18 cellular contexts compared by ENCODE assay signal in genomic region chr2:83584674-83585073, GRCh38.
DNase-seq lines count a peak whose midpoint lies in the region; ATAC-seq and TF ChIP-seq lines count a peak whose summit lies in the region.
"Had no signal": no experiment of that assay in that cellular context is flagged by ENCODE, and none has a peak within 500 bp of the region (broad histone marks: within the 10 kb centered on the region; RNA-seq: fewer than 3 reads in every experiment).

No MANE protein-coding gene starts in this region.

- H3K9me2 ChIP-seq in GM23338 (ENCODE audit: insufficient read depth) (no peaks in the 10 kb centered on the region; the same call in 1 of the 2 replicates), SK-N-SH (no peaks in the 10 kb centered on the region)

- peak overlapping the region; percentile 28; the same call in 1 of the 3 replicates for H3K4me3 Mint-ChIP-seq in GM23338
- H3K4me3 Mint-ChIP-seq: CD4-positive, CD25-positive, alpha-beta regulatory T cell; T-helper 1 cell treated with Interleukin-12 subunit alpha and Interleukin-12 subunit beta and Interleukin-4 antibody, amounts not matched to agents 30 μg/mL and 1 μg/mL, for 36 hours had no signal

- peaks cover 25% of the 10 kb centered on the region for H3K4me1 ChIP-seq in GM23338 (ENCODE audit: insufficient read depth)
- H3K4me1 ChIP-seq in SK-N-SH (ENCODE audit: control insufficient read depth in 1 of 2, insufficient read depth in 2 of 2, low read depth in 1 of 2, low read length in 1 of 2): no peaks in the 10 kb centered on the region
- H3K4me1 ChIP-seq: gastrocnemius medialis had no signal

- no peak for TF ChIP-seq CTCF in GM23338 (conservative IDR thresholded peaks at IDR 0.05; ENCODE audit: low read depth in 2 of 2)
- no peak for TF ChIP-seq CTCF in SK-N-SH (IDR thresholded peaks at IDR 0.05)
- TF ChIP-seq CTCF in fibroblast of villous mesenchyme (IDR thresholded peaks at IDR 0.05; ENCODE audit: insufficient read depth, low read depth, low read length): no peak

- H3K4me1 Mint-ChIP-seq in GM23338: peaks cover 21% of the 10 kb centered on the region
- H3K4me1 Mint-ChIP-seq: CD4-positive, CD25-positive, alpha-beta regulatory T cell had no signal

- H3K36me3 Mint-ChIP-seq in GM23338 (ENCODE audit: low read depth): no peaks in the 10 kb centered on the region; the same call in 2 of the 3 replicates
- H3K36me3 Mint-ChIP-seq: CD4-positive, CD25-positive, alpha-beta regulatory T cell had no signal

- POLR2A ChIA-PET in SK-N-SH (lab: Yijun Ruan, JAX): no interaction called here

- ATAC-seq in GM23338 (no peak; the same call in 2 of the 3 replicates), sciatic nerve (peak; percentile 22), HG02885 (IDR thresholded peaks at IDR 0.05; ENCODE audit: poor library complexity, unreplicated experiment) (no peak)
- ATAC-seq: gastrocnemius medialis had no signal

- H3K4me3 ChIP-seq in GM23338: peak overlapping the region; percentile 34
- peak overlapping the region in 1 of 2 experiments; percentile 27; a peak in 2 of 4 replicates for H3K4me3 ChIP-seq in SK-N-SH (ENCODE audit: low read depth in 2 of 2, low read length in 1 of 2)
- no peak overlapping the region for H3K4me3 ChIP-seq in fibroblast of villous mesenchyme (ENCODE audit: low read depth, low read length)
- H3K4me3 ChIP-seq: gastrocnemius medialis had no signal

- no peaks in the 10 kb centered on the region for H3K79me2 ChIP-seq in GM23338 (replicated peaks; ENCODE audit: insufficient read depth)
- no peaks in the 10 kb centered on the region for H3K79me2 ChIP-seq in SK-N-SH (ENCODE audit: insufficient read depth)

- peak overlapping the region; percentile 68 for H3K4me2 ChIP-seq in GM23338
- peak overlapping the region; percentile 56 for H3K4me2 ChIP-seq in SK-N-SH

- TF ChIP-seq EP300 in SK-N-SH (IDR thresholded peaks at IDR 0.05; ENCODE audit: borderline replicate concordance in 1 of 2, low read depth in 1 of 2, low read length in 1 of 2): no peak

- H4K20me1 ChIP-seq in GM23338 (replicated peaks; ENCODE audit: insufficient read depth) (no peaks in the 10 kb centered on the region), SK-N-SH (ENCODE audit: insufficient read depth) (no peaks in the 10 kb centered on the region)

- CTCF ChIA-PET in SK-N-SH (lab: Yijun Ruan, JAX): no interaction called here

- H3F3A ChIP-seq in GM23338 (replicated peaks; ENCODE audit: low read depth) (no peaks in the 10 kb centered on the region), SK-N-SH (replicated peaks; ENCODE audit: insufficient read depth) (no peaks in the 10 kb centered on the region)

- intact Hi-C loops in sciatic nerve (cut with DNase I): no loop called here

- no peak overlapping the region for H3K9ac ChIP-seq in SK-N-SH

- no peaks in the 10 kb centered on the region; the same call in 1 of the 2 replicates for H3K9me3 ChIP-seq in SK-N-SH
- H3K9me3 ChIP-seq: gastrocnemius medialis had no signal

- no peaks in the 10 kb centered on the region for H3K27me3 ChIP-seq in GM23338 (ENCODE audit: insufficient read depth)
- H3K27me3 ChIP-seq in SK-N-SH (ENCODE audit: insufficient read depth): no peaks in the 10 kb centered on the region
- H3K27me3 ChIP-seq: gastrocnemius medialis had no signal

- peak overlapping the region; percentile 77 for H3K27ac Mint-ChIP-seq in GM23338
- H3K27ac Mint-ChIP-seq: CD4-positive, CD25-positive, alpha-beta regulatory T cell; T-helper 1 cell treated with Interleukin-12 subunit alpha and Interleukin-12 subunit beta and Interleukin-4 antibody, amounts not matched to agents 30 μg/mL and 1 μg/mL, for 36 hours had no signal

- H3K27me3 Mint-ChIP-seq in GM23338 (ENCODE audit: insufficient read depth, low read depth, poor library complexity): no peaks in the 10 kb centered on the region
- H3K27me3 Mint-ChIP-seq: CD4-positive, CD25-positive, alpha-beta regulatory T cell had no signal

- TF ChIP-seq RAD21 in SK-N-SH (IDR thresholded peaks at IDR 0.05; ENCODE audit: low read length): no peak

- H3K27ac ChIP-seq in GM23338 (ENCODE audit: low read depth) (peak overlapping the region; percentile 76), SK-N-SH (ENCODE audit: low read depth in 2 of 2, low read length in 1 of 2) (no peak overlapping the region)
- H3K27ac ChIP-seq: gastrocnemius medialis, HL-60 had no signal

- WGBS in SK-N-SH (ENCODE audit: low lambda C conversion rate): 0% methylated on average over 3 of the region's 3 CpGs

- H3K36me3 ChIP-seq in GM23338 (ENCODE audit: insufficient read depth) (no peaks in the 10 kb centered on the region), SK-N-SH (replicated peaks in 1 of 2; ENCODE audit: control insufficient read depth in 1 of 2, insufficient read depth in 2 of 2, low read length in 1 of 2) (no peaks in the 10 kb centered on the region)
- H3K36me3 ChIP-seq: gastrocnemius medialis had no signal

- peak overlapping the region; percentile 45; the same call in 1 of the 2 replicates for H2AFZ ChIP-seq in GM23338
- peak overlapping the region; percentile 65; the same call in 1 of the 2 replicates for H2AFZ ChIP-seq in SK-N-SH (ENCODE audit: low read depth)

- DNase-seq in GM23338 (ENCODE audit: low spot score) (peak; percentile 8), SK-N-SH (no peak), fibroblast of villous mesenchyme (ENCODE audit: low read depth) (peak; percentile 36), sciatic nerve (ENCODE audit: low spot score) (no peak), SIG-M5 treated with dmso at 0.1 percent for 504 hours (lab: John Stamatoyannopoulos, UW; ENCODE audit: unreplicated experiment) (no peak)
- no peak for DNase-seq in activated CD8-positive, alpha-beta memory T cell treated with anti-CD3 and anti-CD28 coated beads, Interleukin-2, amount 50 U/mL, for 48 hours
- DNase-seq: activated CD4-positive, alpha-beta T cell treated with anti-CD3 and anti-CD28 coated beads for 1 hour; activated naive CD4-positive, alpha-beta T cell treated with anti-CD3 and anti-CD28 coated beads, Interleukin-2, amount 50 U/mL, for 16 hours; CD4-positive, CD25-positive, alpha-beta regulatory T cell; central memory CD4-positive, alpha-beta T cell; gastrocnemius medialis; Kasumi-1; NCI-H1694 treated with DMSO at 0.1 percent for 48 hours; NCI-H526 treated with DMSO at 0.1 percent for 48 hours; RPMI8226 had no signal

- peaks cover 3% of the 10 kb centered on the region; the same call in 1 of the 3 replicates for H3K9me3 Mint-ChIP-seq in GM23338

TF ChIP-seq in GM23338, 12 proteins besides CTCF, POLR2A, EP300 and RAD21 (continues in another document):
- no peak for TF ChIP-seq EZH2phosphoT487 (IDR thresholded peaks at IDR 0.05; ENCODE audit: unreplicated experiment)
- no peak for TF ChIP-seq ZNF114 (CRISPR knock-in tag; IDR thresholded peaks at IDR 0.05)
- TF ChIP-seq JUNB (IDR thresholded peaks at IDR 0.05; ENCODE audit: unreplicated experiment): no peak
- TF ChIP-seq STAT1 (IDR thresholded peaks at IDR 0.05; ENCODE audit: unreplicated experiment): no peak
- no peak for TF ChIP-seq POLR2AphosphoS5 (IDR thresholded peaks at IDR 0.05; ENCODE audit: low read depth)
- TF ChIP-seq NANOG (IDR thresholded peaks at IDR 0.05; ENCODE audit: borderline replicate concordance): no peak
- no peak for TF ChIP-seq EZH2 (IDR thresholded peaks at IDR 0.05; ENCODE audit: low read depth, unreplicated experiment)

TF ChIP-seq in SK-N-SH, 30 proteins besides CTCF, POLR2A, EP300 and RAD21:
- TF ChIP-seq ZBTB33 (IDR thresholded peaks at IDR 0.05; ENCODE audit: borderline replicate concordance, low read depth) (no peak), RXRA (IDR thresholded peaks at IDR 0.05; ENCODE audit: borderline replicate concordance, low read depth) (no peak), FOSL2 (IDR thresholded peaks at IDR 0.05; ENCODE audit: borderline replicate concordance, low read depth) (no peak), RCOR1 (IDR thresholded peaks at IDR 0.05; ENCODE audit: low read length) (no peak), GATA2 (CRISPR knock-in tag; IDR thresholded peaks at IDR 0.05) (no peak), MXI1 (IDR thresholded peaks at IDR 0.05; ENCODE audit: low read depth, low read length) (no peak), TEAD4 (IDR thresholded peaks at IDR 0.05; ENCODE audit: borderline replicate concordance, insufficient read depth) (no peak)

Comparison
In these comparisons a context has a peak if more than half of its experiments do, and no peak if none do; other contexts are left out.
1. DNase-seq: peak in GM23338 (single experiment) and fibroblast of villous mesenchyme (single experiment); none in SK-N-SH (single experiment), sciatic nerve (single experiment), activated CD8-positive, alpha-beta memory T cell treated with anti-CD3 and anti-CD28 coated beads, Interleukin-2, amount 50 U/mL, for 48 hours (single experiment) and SIG-M5 treated with dmso at 0.1 percent for 504 hours (single experiment).